In the genomic region with DNA sequence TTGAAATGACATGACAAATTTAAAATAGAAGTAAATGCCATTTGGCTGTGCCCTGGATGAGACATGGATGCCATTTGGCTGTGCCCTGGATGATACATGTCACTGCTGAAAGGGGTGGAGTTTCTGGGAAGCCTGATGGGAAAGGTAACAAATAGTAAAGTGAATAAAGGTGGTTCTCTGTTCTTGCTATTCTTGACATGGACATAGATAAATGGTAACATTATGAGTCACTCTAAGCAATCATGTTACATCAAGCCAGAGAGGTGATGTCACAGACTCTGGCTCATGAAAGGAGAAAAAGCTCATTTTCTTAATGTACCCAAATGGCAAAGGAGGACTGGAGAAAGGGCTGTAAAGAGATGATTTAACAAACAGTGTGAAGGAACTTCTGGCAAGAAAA, we compare ENCODE assay signal across 1 cellular context.
TF ChIP-seq lines count a peak whose summit lies in the region.

No MANE protein-coding gene starts in this region.

TF ChIP-seq in GM23338, 12 proteins besides CTCF, POLR2A, EP300 and RAD21 (continued from another document):
- TF ChIP-seq REST (IDR thresholded peaks at IDR 0.05; ENCODE audit: unreplicated experiment) (no peak), EZH2phosphoT487 (IDR thresholded peaks at IDR 0.05; ENCODE audit: unreplicated experiment) (no peak), CREB1 (CRISPR knock-in tag; IDR thresholded peaks at IDR 0.05; ENCODE audit: low read depth) (no peak), JUNB (IDR thresholded peaks at IDR 0.05; ENCODE audit: unreplicated experiment) (no peak), ZNF114 (CRISPR knock-in tag; IDR thresholded peaks at IDR 0.05) (no peak), ZNF462 (CRISPR knock-in tag; IDR thresholded peaks at IDR 0.05) (no peak), STAT1 (IDR thresholded peaks at IDR 0.05; ENCODE audit: unreplicated experiment) (no peak)
